In the genomic region with DNA sequence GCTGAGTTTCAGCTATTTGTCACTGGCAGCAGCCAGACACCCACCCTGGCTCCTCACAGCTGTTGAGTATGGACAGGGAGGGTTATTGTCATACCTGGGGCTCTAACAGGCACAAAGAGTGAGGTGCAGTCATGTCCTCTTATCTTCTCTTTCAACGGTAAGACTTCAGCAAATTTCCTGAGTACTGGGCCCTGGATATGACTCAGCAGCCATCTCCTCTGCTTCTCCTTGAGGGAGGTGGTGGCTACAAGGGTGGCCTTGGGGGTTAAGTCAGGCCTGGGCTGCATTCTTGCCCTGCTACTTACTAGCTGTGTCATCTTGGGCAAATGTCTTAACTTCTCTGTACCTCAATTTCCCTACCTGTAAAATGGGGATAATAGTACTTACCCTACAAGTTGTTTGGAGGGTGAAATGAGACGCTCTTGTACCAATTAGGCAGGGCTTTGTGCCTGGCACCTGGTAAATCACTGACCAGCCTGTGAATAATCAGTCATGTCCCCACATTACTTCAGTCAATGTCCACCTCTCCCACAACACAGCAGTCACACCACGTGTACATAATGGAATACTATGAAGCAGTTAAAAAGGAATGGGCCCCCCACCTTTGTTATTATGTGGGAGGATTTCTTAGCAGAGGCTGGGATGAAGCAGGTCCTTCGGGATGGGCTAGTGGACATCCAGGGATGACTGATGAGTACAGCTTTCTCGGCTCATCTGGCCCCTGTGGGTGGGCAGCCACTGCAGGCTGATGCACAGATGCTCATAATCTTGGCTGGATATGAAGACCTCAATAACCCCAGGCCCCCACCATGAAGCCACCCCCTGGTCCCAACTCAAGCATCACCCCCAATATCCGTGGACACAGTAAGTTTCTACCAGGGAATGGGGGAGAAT, we compare ENCODE assay signal across 16 cellular contexts.
DNase-seq lines count a peak whose midpoint lies in the region; ATAC-seq and TF ChIP-seq lines count a peak whose summit lies in the region.
"Had no signal": no experiment of that assay in that cellular context is flagged by ENCODE, and none has a peak within 500 bp of the region (broad histone marks: within the 10 kb centered on the region; RNA-seq: fewer than 3 reads in every experiment).

No MANE protein-coding gene starts in this region.

- H3K27ac ChIP-seq in BLaER1 treated with 17β-estradiol and CSF1 and Interleukin-3, amounts not matched to agents 10 nM and 100 nM: peak overlapping the region in 1 of 11 experiments; percentile 19; a peak in 1 of 22 replicates
- H3K27ac ChIP-seq in IMR-90 (ENCODE audit: insufficient read depth, low read length) (no peak overlapping the region), mesodermal cell (ENCODE audit: low read depth, low read length, severe bottlenecking) (peak overlapping the region; percentile 41)
- H3K27ac ChIP-seq: RWPE1 had no signal

- peak overlapping the region; percentile 27; the same call in 1 of the 2 replicates for H2AK5ac ChIP-seq in IMR-90 (ENCODE audit: low read depth, low read length)

- H2AFZ ChIP-seq in IMR-90 (replicated peaks; ENCODE audit: low read length, poor library complexity): peak overlapping the region; percentile 85

- DNase-seq in IMR-90: peak; percentile 56
- peak; percentile 50 for DNase-seq in choroid plexus epithelial cell (ENCODE audit: low read depth)
- DNase-seq in MG63: no peak
- no peak for DNase-seq in RKO (ENCODE audit: low spot score)
- DNase-seq in epidermal melanocyte (ENCODE audit: insufficient read length, low spot score): no peak
- DNase-seq: activated naive CD4-positive, alpha-beta T cell treated with anti-CD3 and anti-CD28 coated beads for 36 hours; CD8-positive, alpha-beta T cell; immature natural killer cell; NCI-H1417 treated with DMSO at 0.1 percent for 48 hours; NCI-H524; sigmoid colon; stimulated activated naive CD8-positive, alpha-beta T cell treated with anti-CD3 and anti-CD28 coated beads, Interleukin-15, amount 100 ng/mL, for 72 hours had no signal

- POLR2A ChIA-PET in IMR-90 (lab: Charles Lee; ENCODE audit: unreplicated experiment): no interaction called here

- no peak for TF ChIP-seq RAD21 in IMR-90 (IDR thresholded peaks at IDR 0.05; ENCODE audit: low read length)

- H4K8ac ChIP-seq in IMR-90 (ENCODE audit: low read depth in 2 of 2, low read length in 2 of 2): peak overlapping the region; percentile 25 to 65; a peak in 2 of 4 replicates

- no TSS peak for BruUV-seq in IMR-90 (replicated peaks; lab: Mats Ljungman, UMichigan)

- H3K27me3 ChIP-seq in BLaER1 treated with 17β-estradiol and CSF1 and Interleukin-3, amounts not matched to agents 10 nM and 100 nM: no peaks in the 10 kb centered on the region
- peaks cover 7% of the 10 kb centered on the region; the same call in 1 of the 2 replicates for H3K27me3 ChIP-seq in IMR-90 (ENCODE audit: control insufficient read depth, insufficient read depth, low read length)
- H3K27me3 ChIP-seq in MG63: no peaks in the 10 kb centered on the region
- H3K27me3 ChIP-seq: sigmoid colon had no signal

- H3K56ac ChIP-seq in IMR-90 (ENCODE audit: extremely low read depth, insufficient read depth, low read length): no peak overlapping the region

- H2AK9ac ChIP-seq in IMR-90 (replicated peaks; ENCODE audit: low read depth, low read length, poor library complexity): peak overlapping the region; percentile 2

- H2BK120ac ChIP-seq in IMR-90 (ENCODE audit: low read depth, low read length): peak overlapping the region; percentile 78

- H3K9me1 ChIP-seq in IMR-90 (ENCODE audit: insufficient read depth, low read length): peaks cover 7% of the 10 kb centered on the region

- TF ChIP-seq CTCF in IMR-90 (conservative IDR thresholded peaks at IDR 0.05; ENCODE audit: low read depth, low read length) (no peak), choroid plexus epithelial cell (conservative IDR thresholded peaks at IDR 0.05; ENCODE audit: low read depth, low read length) (no peak)

- no peak for TF ChIP-seq POLR2A in IMR-90 (IDR thresholded peaks at IDR 0.05; ENCODE audit: low read depth, low read length)

- H4K91ac ChIP-seq in IMR-90 (ENCODE audit: insufficient read depth, low read depth, low read length): peak overlapping the region; percentile 55; the same call in 1 of the 2 replicates

- H3K14ac ChIP-seq in IMR-90 (replicated peaks; ENCODE audit: low read depth, low read length): no peak overlapping the region

- 0 out of 2 replicates have a peak overlapping the region, but pooled peaks have one; percentile 49 for H4K5ac ChIP-seq in IMR-90 (ENCODE audit: low read depth, low read length)

- H3K4me1 ChIP-seq in BLaER1 treated with 17β-estradiol and CSF1 and Interleukin-3, amounts not matched to agents 10 nM and 100 nM: peaks cover 12 to 32% (median 23%) of the 10 kb centered on the region in 10 experiments
- H3K4me1 ChIP-seq in IMR-90 (ENCODE audit: control insufficient read depth, insufficient read depth, low read length): peaks cover 20% of the 10 kb centered on the region
- H3K4me1 ChIP-seq in mesodermal cell (ENCODE audit: control insufficient read depth, insufficient read depth, low read length, poor library complexity, severe bottlenecking): peaks cover 16% of the 10 kb centered on the region

- no peaks in the 10 kb centered on the region for H3K79me1 ChIP-seq in IMR-90 (ENCODE audit: low read depth in 1 of 2, low read length in 2 of 2)

- ATAC-seq in IMR-90 (ENCODE audit: low read depth) (peak; percentile 46), HG02678 (IDR thresholded peaks at IDR 0.05; ENCODE audit: unreplicated experiment) (no peak)
- ATAC-seq: CD8-positive, alpha-beta T cell; stimulated activated naive CD8-positive, alpha-beta T cell treated with anti-CD3 and anti-CD28 coated beads, Interleukin-15, amount 100 ng/mL, for 72 hours had no signal

- no peak overlapping the region; the same call in 1 of the 2 replicates for H3K23ac ChIP-seq in IMR-90 (ENCODE audit: low read depth, low read length)

- WGBS in IMR-90 (ENCODE audit: extremely low coverage in 2 of 2, insufficient read length in 1 of 2), 2 experiments: no CpG with 5 or more reads among the region's 6 CpGs
- WGBS in mesodermal cell (ENCODE audit: insufficient coverage in 2 of 2), 2 experiments: 84 to 88% methylated on average over 4 of the region's 6 CpGs

- H3K4me3 ChIP-seq in BLaER1 treated with 17β-estradiol and CSF1 and Interleukin-3, amounts not matched to agents 10 nM and 100 nM: no peak overlapping the region
- H3K4me3 ChIP-seq in IMR-90 (ENCODE audit: insufficient read depth, low read depth, low read length) (no peak overlapping the region), choroid plexus epithelial cell (ENCODE audit: low read depth, low read length) (no peak overlapping the region), mesodermal cell (ENCODE audit: extremely low read depth, insufficient read depth, low read length, poor library complexity, severe bottlenecking) (no peak overlapping the region), MG63 (no peak overlapping the region)
- H3K4me3 ChIP-seq: sigmoid colon had no signal

- H4K20me1 ChIP-seq in BLaER1 treated with 17β-estradiol and CSF1 and Interleukin-3, amounts not matched to agents 10 nM and 100 nM: no peaks in the 10 kb centered on the region
- H4K20me1 ChIP-seq in IMR-90 (ENCODE audit: insufficient read depth, low read length): no peaks in the 10 kb centered on the region

- no peaks in the 10 kb centered on the region for H3K9me3 ChIP-seq in BLaER1 treated with 17β-estradiol and CSF1 and Interleukin-3, amounts not matched to agents 10 nM and 100 nM (replicated peaks in 1 of 11)
- H3K9me3 ChIP-seq in IMR-90 (ENCODE audit: control insufficient read depth, insufficient read depth, low read length): no peaks in the 10 kb centered on the region
- H3K9me3 ChIP-seq in mesodermal cell (ENCODE audit: control insufficient read depth, low read length): no peaks in the 10 kb centered on the region
- no peaks in the 10 kb centered on the region for H3K9me3 ChIP-seq in MG63
- H3K9me3 ChIP-seq: sigmoid colon had no signal

- dilution Hi-C loops in IMR-90 (cut with HindIII; ENCODE audit: low sequenced_read_pairs, unreplicated experiment): no loop called here

- H2BK5ac ChIP-seq in IMR-90 (ENCODE audit: low read depth, low read length, poor library complexity, severe bottlenecking): peak overlapping the region; percentile 26

- CTCF ChIA-PET in IMR-90 (lab: Yijun Ruan, JAX): interaction anchor here (1.1 kb wide), 1 partner anchor 11 kb away, joined by 4 read pairs; no protein-coding TSS in a partner anchor

- peak overlapping the region; percentile 15 to 70 (median 50); a peak in 20 of 22 replicates for H3K4me2 ChIP-seq in BLaER1 treated with 17β-estradiol and CSF1 and Interleukin-3, amounts not matched to agents 10 nM and 100 nM
- H3K4me2 ChIP-seq in IMR-90 (ENCODE audit: low read depth, low read length): no peak overlapping the region

- intact Hi-C loops in IMR-90 (cut with micrococcal nuclease): no loop called here

- peak overlapping the region in 3 of 11 experiments; percentile 10 to 33 (median 10); a peak in 1 of 22 replicates for H3K9ac ChIP-seq in BLaER1 treated with 17β-estradiol and CSF1 and Interleukin-3, amounts not matched to agents 10 nM and 100 nM
- no peak overlapping the region for H3K9ac ChIP-seq in IMR-90 (ENCODE audit: low read depth, low read length)

- peak overlapping the region; percentile 82 for H3K4ac ChIP-seq in IMR-90 (ENCODE audit: low read depth, low read length)

- H2BK15ac ChIP-seq in IMR-90 (ENCODE audit: low read depth, low read length): peak overlapping the region; percentile 7; the same call in 1 of the 3 replicates

- H3K36me3 ChIP-seq in BLaER1 treated with 17β-estradiol and CSF1 and Interleukin-3, amounts not matched to agents 10 nM and 100 nM: no peaks in the 10 kb centered on the region
- no peaks in the 10 kb centered on the region for H3K36me3 ChIP-seq in IMR-90 (ENCODE audit: control insufficient read depth, insufficient read depth, low read length)
- H3K36me3 ChIP-seq in mesodermal cell (ENCODE audit: control insufficient read depth, insufficient read depth, low read length): no peaks in the 10 kb centered on the region
- H3K36me3 ChIP-seq in MG63: no peaks in the 10 kb centered on the region
- H3K36me3 ChIP-seq: sigmoid colon had no signal

- H2BK20ac ChIP-seq in IMR-90 (ENCODE audit: low read depth, low read length): peak overlapping the region; percentile 82

- in situ Hi-C loops in IMR-90 (cut with MboI; ENCODE audit: low sequenced_read_pairs): no loop called here

- H3K18ac ChIP-seq in IMR-90 (ENCODE audit: low read depth, low read length): peak overlapping the region; percentile 43; the same call in 1 of the 2 replicates

TF ChIP-seq in IMR-90, 13 proteins besides CTCF, POLR2A, EP300 and RAD21:
- TF ChIP-seq NFE2L2 (IDR thresholded peaks at IDR 0.05; ENCODE audit: low read depth, low read length) (0 out of 2 replicates have a peak, but pooled peaks have one; percentile 21), MAFK (IDR thresholded peaks at IDR 0.05; ENCODE audit: low read depth, low read length) (no peak)
TF ChIP-seq in IMR-90: peak in this region for 1.

Comparison
In these comparisons a context has a peak if more than half of its experiments do, and no peak if none do; other contexts are left out.
1. DNase-seq: peak in IMR-90 (single experiment) and choroid plexus epithelial cell (single experiment); none in MG63 (single experiment), RKO (single experiment) and epidermal melanocyte (single experiment).